In genomic region chr17:1384881-1385280, GRCh38 we compare ENCODE assay signal across 1 cellular context.
TF ChIP-seq lines count a peak whose summit lies in the region.

No MANE protein-coding gene starts in this region.

TF ChIP-seq in WTC11, 78 proteins besides CTCF, POLR2A, EP300 and RAD21 (continued from another document):
- TF ChIP-seq, protein P1, sequence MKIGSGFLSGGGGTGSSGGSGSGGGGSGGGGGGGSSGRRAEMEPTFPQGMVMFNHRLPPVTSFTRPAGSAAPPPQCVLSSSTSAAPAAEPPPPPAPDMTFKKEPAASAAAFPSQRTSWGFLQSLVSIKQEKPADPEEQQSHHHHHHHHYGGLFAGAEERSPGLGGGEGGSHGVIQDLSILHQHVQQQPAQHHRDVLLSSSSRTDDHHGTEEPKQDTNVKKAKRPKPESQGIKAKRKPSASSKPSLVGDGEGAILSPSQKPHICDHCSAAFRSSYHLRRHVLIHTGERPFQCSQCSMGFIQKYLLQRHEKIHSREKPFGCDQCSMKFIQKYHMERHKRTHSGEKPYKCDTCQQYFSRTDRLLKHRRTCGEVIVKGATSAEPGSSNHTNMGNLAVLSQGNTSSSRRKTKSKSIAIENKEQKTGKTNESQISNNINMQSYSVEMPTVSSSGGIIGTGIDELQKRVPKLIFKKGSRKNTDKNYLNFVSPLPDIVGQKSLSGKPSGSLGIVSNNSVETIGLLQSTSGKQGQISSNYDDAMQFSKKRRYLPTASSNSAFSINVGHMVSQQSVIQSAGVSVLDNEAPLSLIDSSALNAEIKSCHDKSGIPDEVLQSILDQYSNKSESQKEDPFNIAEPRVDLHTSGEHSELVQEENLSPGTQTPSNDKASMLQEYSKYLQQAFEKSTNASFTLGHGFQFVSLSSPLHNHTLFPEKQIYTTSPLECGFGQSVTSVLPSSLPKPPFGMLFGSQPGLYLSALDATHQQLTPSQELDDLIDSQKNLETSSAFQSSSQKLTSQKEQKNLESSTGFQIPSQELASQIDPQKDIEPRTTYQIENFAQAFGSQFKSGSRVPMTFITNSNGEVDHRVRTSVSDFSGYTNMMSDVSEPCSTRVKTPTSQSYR (CRISPR knock-in tag; IDR thresholded peaks at IDR 0.05): no peak
- no peak for TF ChIP-seq NFYB (CRISPR knock-in tag; conservative IDR thresholded peaks at IDR 0.05; ENCODE audit: low read depth)
- no peak for TF ChIP-seq USF1 (CRISPR knock-in tag; IDR thresholded peaks at IDR 0.05)
- TF ChIP-seq, protein P2, sequence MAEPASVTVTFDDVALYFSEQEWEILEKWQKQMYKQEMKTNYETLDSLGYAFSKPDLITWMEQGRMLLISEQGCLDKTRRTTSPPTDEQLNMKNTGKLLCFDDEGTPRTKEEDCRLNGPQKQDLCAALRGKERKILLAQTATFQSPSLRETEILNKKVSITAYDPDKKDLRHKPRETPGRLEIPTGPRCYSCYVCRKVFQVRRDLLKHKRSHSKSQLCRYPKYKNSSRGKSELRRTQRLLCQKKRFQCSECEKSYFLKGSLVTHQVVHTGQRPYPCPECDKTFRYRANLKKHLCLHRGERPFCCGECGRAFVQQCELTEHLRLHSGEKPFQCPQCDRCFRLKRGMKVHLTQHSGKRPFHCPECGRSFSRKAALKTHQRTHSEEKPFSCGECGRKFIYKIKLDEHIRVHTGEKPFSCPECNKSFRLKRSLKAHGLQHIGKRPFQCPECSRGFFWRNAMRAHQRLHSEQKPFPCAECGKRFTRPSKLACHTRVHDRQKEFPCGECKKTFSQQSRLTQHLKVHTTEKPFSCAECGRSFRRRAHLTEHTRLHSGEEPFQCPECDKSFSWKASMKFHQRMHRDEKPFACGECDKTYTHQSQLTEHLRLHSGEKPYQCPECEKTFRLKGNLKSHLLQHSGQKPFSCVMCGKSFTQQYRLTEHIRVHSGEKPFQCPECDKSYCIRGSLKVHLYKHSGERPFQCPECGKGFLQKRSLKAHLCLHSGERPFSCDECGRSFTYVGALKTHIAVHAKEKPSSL (CRISPR knock-in tag; conservative IDR thresholded peaks at IDR 0.05): no peak
- TF ChIP-seq, protein P3, sequence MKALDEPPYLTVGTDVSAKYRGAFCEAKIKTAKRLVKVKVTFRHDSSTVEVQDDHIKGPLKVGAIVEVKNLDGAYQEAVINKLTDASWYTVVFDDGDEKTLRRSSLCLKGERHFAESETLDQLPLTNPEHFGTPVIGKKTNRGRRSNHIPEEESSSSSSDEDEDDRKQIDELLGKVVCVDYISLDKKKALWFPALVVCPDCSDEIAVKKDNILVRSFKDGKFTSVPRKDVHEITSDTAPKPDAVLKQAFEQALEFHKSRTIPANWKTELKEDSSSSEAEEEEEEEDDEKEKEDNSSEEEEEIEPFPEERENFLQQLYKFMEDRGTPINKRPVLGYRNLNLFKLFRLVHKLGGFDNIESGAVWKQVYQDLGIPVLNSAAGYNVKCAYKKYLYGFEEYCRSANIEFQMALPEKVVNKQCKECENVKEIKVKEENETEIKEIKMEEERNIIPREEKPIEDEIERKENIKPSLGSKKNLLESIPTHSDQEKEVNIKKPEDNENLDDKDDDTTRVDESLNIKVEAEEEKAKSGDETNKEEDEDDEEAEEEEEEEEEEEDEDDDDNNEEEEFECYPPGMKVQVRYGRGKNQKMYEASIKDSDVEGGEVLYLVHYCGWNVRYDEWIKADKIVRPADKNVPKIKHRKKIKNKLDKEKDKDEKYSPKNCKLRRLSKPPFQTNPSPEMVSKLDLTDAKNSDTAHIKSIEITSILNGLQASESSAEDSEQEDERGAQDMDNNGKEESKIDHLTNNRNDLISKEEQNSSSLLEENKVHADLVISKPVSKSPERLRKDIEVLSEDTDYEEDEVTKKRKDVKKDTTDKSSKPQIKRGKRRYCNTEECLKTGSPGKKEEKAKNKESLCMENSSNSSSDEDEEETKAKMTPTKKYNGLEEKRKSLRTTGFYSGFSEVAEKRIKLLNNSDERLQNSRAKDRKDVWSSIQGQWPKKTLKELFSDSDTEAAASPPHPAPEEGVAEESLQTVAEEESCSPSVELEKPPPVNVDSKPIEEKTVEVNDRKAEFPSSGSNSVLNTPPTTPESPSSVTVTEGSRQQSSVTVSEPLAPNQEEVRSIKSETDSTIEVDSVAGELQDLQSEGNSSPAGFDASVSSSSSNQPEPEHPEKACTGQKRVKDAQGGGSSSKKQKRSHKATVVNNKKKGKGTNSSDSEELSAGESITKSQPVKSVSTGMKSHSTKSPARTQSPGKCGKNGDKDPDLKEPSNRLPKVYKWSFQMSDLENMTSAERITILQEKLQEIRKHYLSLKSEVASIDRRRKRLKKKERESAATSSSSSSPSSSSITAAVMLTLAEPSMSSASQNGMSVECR (CRISPR knock-in tag; IDR thresholded peaks at IDR 0.05; ENCODE audit: borderline replicate concordance): no peak
